In genomic region chr19:50896591-50897190, GRCh38 we compare ENCODE assay signal across 1 cellular context.
TF ChIP-seq lines count a peak whose summit lies in the region.

No MANE protein-coding gene starts in this region.

TF ChIP-seq in K562, 482 proteins besides CTCF, POLR2A, EP300 and RAD21 (continued from another document):
- TF ChIP-seq E2F5 (CRISPR knock-in tag; IDR thresholded peaks at IDR 0.05) (0 out of 2 replicates have a peak, but pooled peaks have one; percentile 43), SRF (CRISPR knock-in tag; IDR thresholded peaks at IDR 0.05) (no peak)
